ENCODE assay signal across 15 cellular contexts in the genomic region with DNA sequence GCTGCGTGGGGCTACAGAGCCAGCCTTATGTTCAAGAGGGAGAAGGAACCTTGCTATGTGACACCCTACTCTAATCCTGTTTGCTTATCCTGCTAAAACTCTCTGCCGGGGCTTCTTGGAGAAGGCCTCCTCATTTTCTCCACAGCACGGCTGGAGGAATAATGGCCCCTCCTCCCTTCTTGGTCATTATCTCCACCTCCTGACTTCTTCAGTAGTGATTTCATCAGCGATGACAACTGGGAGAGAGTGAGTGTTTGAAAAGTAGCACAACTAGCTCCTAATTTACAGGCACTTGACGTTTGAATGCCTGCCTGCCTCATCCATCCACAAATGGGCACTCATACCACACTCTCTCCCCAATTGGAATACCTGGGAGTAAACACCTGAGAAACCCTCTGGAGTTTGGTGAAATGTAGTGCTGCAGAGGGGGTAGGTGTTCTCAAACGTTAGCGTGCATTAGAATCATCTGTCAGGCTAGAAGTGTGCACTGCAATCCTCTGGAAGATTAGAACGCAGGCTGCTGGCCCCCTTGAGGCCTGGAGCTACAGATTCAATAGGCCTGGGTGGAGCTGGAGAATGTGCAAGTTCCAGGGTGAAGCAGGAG.
DNase-seq lines count a peak whose midpoint lies in the region; ATAC-seq and TF ChIP-seq lines count a peak whose summit lies in the region.
"Had no signal": no experiment of that assay in that cellular context is flagged by ENCODE, and none has a peak within 500 bp of the region (broad histone marks: within the 10 kb centered on the region; RNA-seq: fewer than 3 reads in every experiment).

No MANE protein-coding gene starts in this region.

- H3K36me3 Mint-ChIP-seq in type B pancreatic cell, result peaks cover 3% of the 10 kb centered on the region

- no peak for ATAC-seq in HG03457 (IDR thresholded peaks at IDR 0.05; ENCODE audit: unreplicated experiment)

- peaks cover 42% of the 10 kb centered on the region for H3K4me1 Mint-ChIP-seq in type B pancreatic cell (ENCODE audit: unreplicated experiment)

- H3K4me3 Mint-ChIP-seq in type B pancreatic cell, result no peak overlapping the region

- no peak for TF ChIP-seq CTCF in type B pancreatic cell (conservative IDR thresholded peaks at IDR 0.05)

- H3K27ac Mint-ChIP-seq in type B pancreatic cell, result peak overlapping the region; percentile 48

- DNase-seq in NCI-H187 (lab: John Stamatoyannopoulos, UW), result peak; percentile 32 to 48
- no peak for DNase-seq in NCI-H187 treated with DMSO at 0.1 percent for 48 hours (lab: John Stamatoyannopoulos, UW)
- peak; percentile 22 for DNase-seq in NCI-H510A (lab: John Stamatoyannopoulos, UW)
- peak; percentile 53 for DNase-seq in iris pigment epithelial cell (ENCODE audit: low read depth)
- no peak for DNase-seq in type B pancreatic cell (ENCODE audit: extremely low spot score, unreplicated experiment)
- no peak for DNase-seq in NCI-H2171 treated with DMSO at 0.1 percent for 48 hours (lab: John Stamatoyannopoulos, UW)
- no peak for DNase-seq in activated CD4-positive, alpha-beta T cell treated with anti-CD3 and anti-CD28 coated beads for 4 hours
- DNase-seq: 8988T, DMS 273 treated with DMSO at 0.1 percent for 48 hours, H7, NCI-H1048, NCI-H1694, NCI-H226, NCI-H69 had no signal

- H3K9me3 Mint-ChIP-seq in type B pancreatic cell, result peaks cover 7% of the 10 kb centered on the region

- no peaks in the 10 kb centered on the region for H3K27me3 Mint-ChIP-seq in type B pancreatic cell

Comparison
In these comparisons a context has a peak if more than half of its experiments do, and no peak if none do; other contexts are left out.
1. DNase-seq: peak in NCI-H187 (2 of 2), NCI-H510A (single experiment) and iris pigment epithelial cell (single experiment); none in NCI-H187 treated with DMSO at 0.1 percent for 48 hours (single experiment), type B pancreatic cell (single experiment), NCI-H2171 treated with DMSO at 0.1 percent for 48 hours (single experiment) and activated CD4-positive, alpha-beta T cell treated with anti-CD3 and anti-CD28 coated beads for 4 hours (0 of 2).